ENCODE assay signal across 16 cellular contexts in genomic region chr15:99164119-99164518, GRCh38. TPM values are rescaled to one million over a fixed set of nuclear protein-coding genes. Genes with fewer than 3 reads are reported as not detected.
DNase-seq lines count a peak whose midpoint lies in the region; ATAC-seq, FAIRE-seq and TF ChIP-seq lines count a peak whose summit lies in the region.
"Had no signal": no experiment of that assay in that cellular context is flagged by ENCODE, and none has a peak within 500 bp of the region (broad histone marks: within the 10 kb centered on the region; RNA-seq: fewer than 3 reads in every experiment).

No MANE protein-coding gene starts in this region.

- no peaks in the 10 kb centered on the region for H3K9me3 ChIP-seq in GM12878 (replicated peaks; ENCODE audit: control insufficient read depth, insufficient read depth, low read length)
- no peaks in the 10 kb centered on the region for H3K9me3 ChIP-seq in gastroesophageal sphincter
- no peaks in the 10 kb centered on the region for H3K9me3 ChIP-seq in stomach smooth muscle (ENCODE audit: control insufficient read depth in 2 of 2, low read length in 2 of 2)
- H3K9me3 ChIP-seq: BE2C had no signal

- H2AFZ ChIP-seq in KMS-11 (ENCODE audit: low read depth) = no peak overlapping the region
- no peak overlapping the region for H2AFZ ChIP-seq in GM12878 (ENCODE audit: control insufficient read depth, low read depth, low read length)

- H3K36me3 ChIP-seq in KMS-11 (ENCODE audit: insufficient read depth) (no peaks in the 10 kb centered on the region), GM12878 (ENCODE audit: control insufficient read depth in 2 of 2, insufficient read depth in 2 of 2, low read length in 1 of 2) (no peaks in the 10 kb centered on the region), gastroesophageal sphincter (peaks cover 0 to 31% of the 10 kb centered on the region in 2 donors), stomach smooth muscle (ENCODE audit: control insufficient read depth in 2 of 2, insufficient read depth in 2 of 2, low read length in 2 of 2) (peaks cover 3 to 6% of the 10 kb centered on the region in 2 donors)
- H3K36me3 ChIP-seq: BE2C had no signal

- H3K9ac ChIP-seq in KMS-11 (peak overlapping the region; percentile 19; the same call in 1 of the 2 replicates), GM12878 (ENCODE audit: control insufficient read depth, insufficient read depth, low read length) (no peak overlapping the region), stomach smooth muscle (ENCODE audit: low read length in 2 of 2) (no peak overlapping the region)

- H3K27me3 ChIP-seq in KMS-11 (ENCODE audit: insufficient read depth, low read depth) (no peaks in the 10 kb centered on the region), GM12878 (replicated peaks in 1 of 2; ENCODE audit: control insufficient read depth in 2 of 2, insufficient read depth in 2 of 2, low read length in 1 of 2) (no peaks in the 10 kb centered on the region), gastroesophageal sphincter (no peaks in the 10 kb centered on the region), stomach smooth muscle (ENCODE audit: control insufficient read depth in 1 of 2, insufficient read depth in 2 of 2, low read length in 2 of 2) (no peaks in the 10 kb centered on the region)
- H3K27me3 ChIP-seq: BE2C had no signal

- H3K4me2 ChIP-seq in KMS-11 (peak overlapping the region; percentile 63), GM12878 (ENCODE audit: control insufficient read depth, insufficient read depth) (no peak overlapping the region)

- SMC1A ChIA-PET in GM12878 (lab: Charles Lee; ENCODE audit: uncharacterized antibody, unreplicated experiment) = interaction anchor here (1.4 kb wide), 1 partner anchor 63 kb away, joined by 5 read pairs; no protein-coding TSS in a partner anchor

- no peak for DNase-seq in GM12878 (ENCODE audit: low read depth, low spot score)
- DNase-seq in SKM-1 (lab: John Stamatoyannopoulos, UW; ENCODE audit: unreplicated experiment) = no peak
- no peak for DNase-seq in DMS 273 (lab: John Stamatoyannopoulos, UW; ENCODE audit: unreplicated experiment)
- no peak for DNase-seq in H4 (ENCODE audit: low spot score)
- DNase-seq: BE2C; C1 segment of cervical spinal cord; CD4-positive, CD25-positive, alpha-beta regulatory T cell; CD8-positive, alpha-beta memory T cell; COR-L47; GDM1; GOT3; H9 had no signal

- no peak for FAIRE-seq in GM12878 (lab: Jason Lieb, UNC)
- FAIRE-seq: HTR-8/SVneo had no signal

- H3K79me2 ChIP-seq in KMS-11 (ENCODE audit: insufficient read depth, low read depth) (no peaks in the 10 kb centered on the region), GM12878 (ENCODE audit: control insufficient read depth, insufficient read depth, low read length) (no peaks in the 10 kb centered on the region)

- H3K4me3 ChIP-seq in KMS-11 (IDR thresholded peaks at IDR 0.05; ENCODE audit: insufficient read depth, low read depth, low read length) (no peak overlapping the region), GM12878 (no peak overlapping the region), gastroesophageal sphincter (no peak overlapping the region), stomach smooth muscle (ENCODE audit: low read length in 2 of 2) (no peak overlapping the region)

- no peak for TF ChIP-seq POLR2A in GM12878 (IDR thresholded peaks at IDR 0.05; ENCODE audit: low read depth, low read length)
- TF ChIP-seq POLR2A in gastroesophageal sphincter (IDR thresholded peaks at IDR 0.05) = no peak

- no peak for ATAC-seq in GM12878
- ATAC-seq in gastroesophageal sphincter = no peak

- WGBS in GM12878 (ENCODE audit: insufficient coverage, insufficient replicate concordance, low lambda C conversion rate, missing lambda C conversion rate) = 77% methylated on average over 3 of the region's 3 CpGs
- 83 to 95% methylated on average over 1 to 2 of the region's 3 CpGs for WGBS in gastroesophageal sphincter (ENCODE audit: low coverage in 1 of 2), 2 donors

- H4K20me1 ChIP-seq in KMS-11 (ENCODE audit: insufficient read depth) = no peaks in the 10 kb centered on the region
- H4K20me1 ChIP-seq in GM12878 (ENCODE audit: control insufficient read depth, insufficient read depth) = no peaks in the 10 kb centered on the region

- peak overlapping the region; percentile 75 for H3K27ac ChIP-seq in KMS-11
- no peak overlapping the region; the same call in 1 of the 2 replicates for H3K27ac ChIP-seq in GM12878 (ENCODE audit: control insufficient read depth, insufficient read depth)
- H3K27ac ChIP-seq in gastroesophageal sphincter = peak overlapping the region in 3 of 4 donors; percentile 37 to 98 (median 92)
- H3K27ac ChIP-seq in stomach smooth muscle (ENCODE audit: low read length) = peak overlapping the region; percentile 58

- POLR2A ChIA-PET in GM12878 (lab: Charles Lee) = no interaction called here

- no TSS peak for BruUV-seq in GM12878 (replicated peaks; lab: Mats Ljungman, UMichigan)

- no peak for TF ChIP-seq EP300 in GM12878 (IDR thresholded peaks at IDR 0.05; ENCODE audit: borderline replicate concordance in 1 of 2, control insufficient read depth in 1 of 2, low read depth in 2 of 2, low read length in 2 of 2)
- no peak for TF ChIP-seq EP300 in gastroesophageal sphincter (IDR thresholded peaks at IDR 0.05)

- TF ChIP-seq RAD21 in GM12878 (IDR thresholded peaks at IDR 0.05; ENCODE audit: insufficient read depth, low read depth, low read length) = no peak

- no peak for TF ChIP-seq CTCF in KMS-11 (conservative IDR thresholded peaks at IDR 0.05; ENCODE audit: low read depth, low read length)
- TF ChIP-seq CTCF in GM12878 (IDR thresholded peaks at IDR 0.05 in 2 of 3, conservative IDR thresholded peaks at IDR 0.05 in 1 of 3; ENCODE audit: control insufficient read depth in 2 of 3, extremely low read depth in 1 of 3, insufficient read depth in 1 of 3, low read depth in 3 of 3, low read length in 3 of 3) = no peak
- TF ChIP-seq CTCF in gastroesophageal sphincter (IDR thresholded peaks at IDR 0.05) = no peak

- intact Hi-C loops in GM12878 (cut with micrococcal nuclease; ENCODE audit: unreplicated experiment) = no loop called here

- RAD21 ChIA-PET in GM12878 (lab: Charles Lee; ENCODE audit: unreplicated experiment) = no interaction called here

- in situ Hi-C loops in GM12878 (cut with MboI) = no loop called here

- peaks cover 69% of the 10 kb centered on the region for H3K4me1 ChIP-seq in KMS-11 (ENCODE audit: low read depth, poor library complexity, severe bottlenecking)
- peaks cover 14% of the 10 kb centered on the region; the same call in 1 of the 2 replicates for H3K4me1 ChIP-seq in GM12878 (ENCODE audit: control insufficient read depth, insufficient read depth, low read length)
- peaks cover 4 to 34% (median 8%) of the 10 kb centered on the region in 3 donors for H3K4me1 ChIP-seq in gastroesophageal sphincter
- H3K4me1 ChIP-seq in stomach smooth muscle (ENCODE audit: control insufficient read depth, insufficient read depth, low read length) = peaks cover 48% of the 10 kb centered on the region
- H3K4me1 ChIP-seq: BE2C had no signal

- CTCF ChIA-PET in GM12878 (lab: Yijun Ruan, JAX) = interaction anchor here (1.4 to 2.4 kb wide), 2 partner anchors 13 to 63 kb away, joined by 4 to 8 read pairs; no protein-coding TSS in a partner anchor

TF ChIP-seq in GM12878, 131 proteins besides CTCF, POLR2A, EP300 and RAD21 (continues in another document):
- TF ChIP-seq, protein P1, sequence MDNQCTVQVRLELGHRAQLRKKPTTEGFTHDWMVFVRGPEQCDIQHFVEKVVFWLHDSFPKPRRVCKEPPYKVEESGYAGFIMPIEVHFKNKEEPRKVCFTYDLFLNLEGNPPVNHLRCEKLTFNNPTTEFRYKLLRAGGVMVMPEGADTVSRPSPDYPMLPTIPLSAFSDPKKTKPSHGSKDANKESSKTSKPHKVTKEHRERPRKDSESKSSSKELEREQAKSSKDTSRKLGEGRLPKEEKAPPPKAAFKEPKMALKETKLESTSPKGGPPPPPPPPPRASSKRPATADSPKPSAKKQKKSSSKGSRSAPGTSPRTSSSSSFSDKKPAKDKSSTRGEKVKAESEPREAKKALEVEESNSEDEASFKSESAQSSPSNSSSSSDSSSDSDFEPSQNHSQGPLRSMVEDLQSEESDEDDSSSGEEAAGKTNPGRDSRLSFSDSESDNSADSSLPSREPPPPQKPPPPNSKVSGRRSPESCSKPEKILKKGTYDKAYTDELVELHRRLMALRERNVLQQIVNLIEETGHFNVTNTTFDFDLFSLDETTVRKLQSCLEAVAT (IDR thresholded peaks at IDR 0.05) = no peak

RNA-seq across cellular contexts. Expression of gene SYNM, which starts 59.2 kb away (rescaled TPM):
- 1.1 and 1.5 TPM in 2 replicates for total RNA-seq in GM12878 (2013; cell fraction: nucleolus; rRNA removed)
- total RNA-seq in GM12878 (2014; rRNA removed) = 0.90 and 0.93 TPM in 2 replicates
- 0.83 and 0.89 TPM in 2 replicates for total RNA-seq in GM12878 (2014; rRNA removed; fragmentation: Illumina TruSeq; extraction: Trizol)
- 1.1 and 1.4 TPM in 2 replicates for total RNA-seq in GM12878 (2021)
- polyA plus RNA-seq in GM12878 (2011; ENCODE audit: low read depth) = 0.71 TPM
- 0.05 and 0.06 TPM in 2 replicates for polyA plus RNA-seq in GM12878 (2011; rRNA removed)
- 0.03 and 0.04 TPM in 2 replicates for polyA plus RNA-seq in GM12878 (2011; cell fraction: cytosol; rRNA removed)
- 0.12 and 0.15 TPM in 2 replicates for polyA plus RNA-seq in GM12878 (2011; cell fraction: nucleus; rRNA removed)
- polyA plus RNA-seq in GM12878 (2012) = 1.0 and 1.2 TPM in 2 replicates
- 0.71 and 1.0 TPM in 2 replicates for polyA plus RNA-seq in GM12878 (2014; fragmentation: Illumina TruSeq; extraction: Trizol)
- polyA plus RNA-seq in GM12878 (2014; fragmentation: Nextera tagmentation; extraction: Ambion mirVana) = under 1 TPM; 0.14 to 0.31 TPM
- 0.89 and 0.90 TPM in 2 replicates for polyA plus RNA-seq in GM12878 (2014; rRNA removed)
- under 1 TPM in 1 of 2 experiments, not detected in 1; 0.23 TPM for polyA plus RNA-seq in GM12878 (2016; fragmentation: Nextera tagmentation; extraction: Ambion mirVana)
- polyA minus RNA-seq in GM12878 (2011; rRNA and poly(A)+ RNA removed) = 0.07 and 0.10 TPM in 2 replicates
- 0.21 TPM in 1 of 2 replicates, not detected in the other for polyA minus RNA-seq in GM12878 (2011; cell fraction: cytosol; rRNA and poly(A)+ RNA removed)
- polyA minus RNA-seq in GM12878 (2011; cell fraction: nucleus; rRNA and poly(A)+ RNA removed) = 0.10 and 0.12 TPM in 2 replicates
- 1,000 to 10,000 TPM; 1,155 to 2,820 (median 1,765) TPM for total RNA-seq in gastroesophageal sphincter
- 6.6 and 8.0 TPM in 2 replicates for total RNA-seq in H4 (2014; rRNA removed; shearing (Covaris generic))

Comparison
In these comparisons a context has a peak if more than half of its experiments do, and no peak if none do; other contexts are left out.
1. RNA of gene SYNM, which starts 59.2 kb away (total RNA-seq): 1,155 to 2,820 TPM in gastroesophageal sphincter; 6.6 to 8.0 TPM in H4 and 0.83 to 1.5 TPM in GM12878; every median in the first group is over 100 times any median in the second.